1 cellular context compared by ENCODE assay signal in the genomic region with DNA sequence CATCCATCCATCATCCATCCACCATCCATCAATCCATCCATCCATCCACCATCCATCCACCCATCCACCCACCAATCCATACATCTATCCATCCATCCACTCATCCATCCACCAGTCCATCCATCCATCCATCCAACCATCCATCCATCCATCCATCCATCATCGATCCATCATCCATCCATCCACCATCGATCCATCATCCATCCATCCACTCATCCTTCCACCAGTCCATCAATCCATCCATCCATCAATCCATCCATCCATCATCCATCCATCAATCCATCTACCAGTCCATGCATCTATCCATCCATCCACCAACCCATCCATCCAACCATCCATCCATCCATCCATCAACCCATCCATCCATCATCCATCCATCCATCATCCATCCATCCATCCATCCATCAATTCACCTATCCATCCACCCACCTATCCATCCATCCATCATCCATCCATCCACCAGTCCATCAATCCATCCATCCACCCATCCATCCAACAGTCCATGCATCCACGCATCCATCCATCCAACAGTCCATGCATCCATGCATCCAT.
TF ChIP-seq lines count a peak whose summit lies in the region.

No MANE protein-coding gene starts in this region.

TF ChIP-seq in HEK293, 187 proteins besides CTCF, POLR2A, EP300 and RAD21 (continued from another document):
- TF ChIP-seq, protein P1, sequence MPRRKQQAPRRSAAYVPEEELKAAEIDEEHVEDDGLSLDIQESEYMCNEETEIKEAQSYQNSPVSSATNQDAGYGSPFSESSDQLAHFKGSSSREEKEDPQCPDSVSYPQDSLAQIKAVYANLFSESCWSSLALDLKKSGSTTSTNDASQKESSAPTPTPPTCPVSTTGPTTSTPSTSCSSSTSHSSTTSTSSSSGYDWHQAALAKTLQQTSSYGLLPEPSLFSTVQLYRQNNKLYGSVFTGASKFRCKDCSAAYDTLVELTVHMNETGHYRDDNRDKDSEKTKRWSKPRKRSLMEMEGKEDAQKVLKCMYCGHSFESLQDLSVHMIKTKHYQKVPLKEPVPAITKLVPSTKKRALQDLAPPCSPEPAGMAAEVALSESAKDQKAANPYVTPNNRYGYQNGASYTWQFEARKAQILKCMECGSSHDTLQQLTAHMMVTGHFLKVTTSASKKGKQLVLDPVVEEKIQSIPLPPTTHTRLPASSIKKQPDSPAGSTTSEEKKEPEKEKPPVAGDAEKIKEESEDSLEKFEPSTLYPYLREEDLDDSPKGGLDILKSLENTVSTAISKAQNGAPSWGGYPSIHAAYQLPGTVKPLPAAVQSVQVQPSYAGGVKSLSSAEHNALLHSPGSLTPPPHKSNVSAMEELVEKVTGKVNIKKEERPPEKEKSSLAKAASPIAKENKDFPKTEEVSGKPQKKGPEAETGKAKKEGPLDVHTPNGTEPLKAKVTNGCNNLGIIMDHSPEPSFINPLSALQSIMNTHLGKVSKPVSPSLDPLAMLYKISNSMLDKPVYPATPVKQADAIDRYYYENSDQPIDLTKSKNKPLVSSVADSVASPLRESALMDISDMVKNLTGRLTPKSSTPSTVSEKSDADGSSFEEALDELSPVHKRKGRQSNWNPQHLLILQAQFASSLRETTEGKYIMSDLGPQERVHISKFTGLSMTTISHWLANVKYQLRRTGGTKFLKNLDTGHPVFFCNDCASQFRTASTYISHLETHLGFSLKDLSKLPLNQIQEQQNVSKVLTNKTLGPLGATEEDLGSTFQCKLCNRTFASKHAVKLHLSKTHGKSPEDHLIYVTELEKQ (tag by site-specific recombination; IDR thresholded peaks at IDR 0.05; ENCODE audit: borderline replicate concordance): peak; percentile 65; the same call in 1 of the 2 replicates
- TF ChIP-seq, protein P2, sequence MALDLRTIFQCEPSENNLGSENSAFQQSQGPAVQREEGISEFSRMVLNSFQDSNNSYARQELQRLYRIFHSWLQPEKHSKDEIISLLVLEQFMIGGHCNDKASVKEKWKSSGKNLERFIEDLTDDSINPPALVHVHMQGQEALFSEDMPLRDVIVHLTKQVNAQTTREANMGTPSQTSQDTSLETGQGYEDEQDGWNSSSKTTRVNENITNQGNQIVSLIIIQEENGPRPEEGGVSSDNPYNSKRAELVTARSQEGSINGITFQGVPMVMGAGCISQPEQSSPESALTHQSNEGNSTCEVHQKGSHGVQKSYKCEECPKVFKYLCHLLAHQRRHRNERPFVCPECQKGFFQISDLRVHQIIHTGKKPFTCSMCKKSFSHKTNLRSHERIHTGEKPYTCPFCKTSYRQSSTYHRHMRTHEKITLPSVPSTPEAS (tag by site-specific recombination; IDR thresholded peaks at IDR 0.05): no peak
- no peak for TF ChIP-seq ZSCAN16 (tag by site-specific recombination; IDR thresholded peaks at IDR 0.05)
- no peak for TF ChIP-seq TRIM28 (IDR thresholded peaks at IDR 0.05; ENCODE audit: borderline replicate concordance, low read length)
- no peak for TF ChIP-seq ZNF341 (tag by site-specific recombination; IDR thresholded peaks at IDR 0.05; ENCODE audit: low read depth)
- 0 out of 2 replicates have a peak, but pooled peaks have one; percentile 5 for TF ChIP-seq ZNF544 (tag by site-specific recombination; IDR thresholded peaks at IDR 0.05)
- no peak for TF ChIP-seq ZNF514 (tag by site-specific recombination; IDR thresholded peaks at IDR 0.05)
